23 cellular contexts compared by ENCODE assay signal in the genomic region with DNA sequence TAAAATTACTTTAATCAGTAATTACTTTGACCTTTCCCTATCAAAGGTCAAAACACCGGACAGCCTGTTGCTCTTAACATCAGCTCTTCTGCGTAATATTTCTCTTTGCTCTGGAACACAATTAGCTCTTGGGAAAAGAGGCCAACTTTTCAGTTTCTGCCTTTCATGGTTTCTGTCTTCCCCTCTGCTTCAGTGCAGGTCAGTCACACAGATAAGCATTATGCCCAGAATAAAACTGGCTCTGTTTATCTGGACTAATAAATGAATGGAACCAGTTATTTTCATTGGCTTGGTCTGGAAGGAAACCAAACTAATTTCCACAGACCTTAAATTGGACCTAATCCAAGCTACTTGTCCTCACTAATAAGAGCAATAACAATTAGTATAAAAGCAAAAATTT. TPM values are rescaled to one million over a fixed set of nuclear protein-coding genes. Genes with fewer than 3 reads are reported as not detected.
A peak's percentile ranks its signal among the peaks of the same experiment; 100 is the strongest.
DNase-seq lines count a peak whose midpoint lies in the region; ATAC-seq and TF ChIP-seq lines count a peak whose summit lies in the region.
"Had no signal": no experiment of that assay in that cellular context is flagged by ENCODE, and none has a peak within 500 bp of the region (broad histone marks: within the 10 kb centered on the region; RNA-seq: fewer than 3 reads in every experiment).

No MANE protein-coding gene starts in this region.

- H3K4me1 ChIP-seq in BE2C, result peaks cover 2% of the 10 kb centered on the region; the same call in 1 of the 2 replicates

- H3K27me3 Mint-ChIP-seq in activated naive CD4-positive, alpha-beta T cell treated with anti-CD3 and anti-CD28 coated beads, Interleukin-2, amount 10 ng/mL, durations not matched to agents 7 days and 5 days, result peaks cover 4% of the 10 kb centered on the region

- no peaks in the 10 kb centered on the region for H3K9me3 Mint-ChIP-seq in activated naive CD4-positive, alpha-beta T cell treated with anti-CD3 and anti-CD28 coated beads, Interleukin-2, amount 10 ng/mL, durations not matched to agents 7 days and 5 days

- TF ChIP-seq CTCF in BE2C (IDR thresholded peaks at IDR 0.05; ENCODE audit: low read depth, low read length), result no peak

- H3K4me1 Mint-ChIP-seq in activated naive CD4-positive, alpha-beta T cell treated with anti-CD3 and anti-CD28 coated beads, Interleukin-2, amount 10 ng/mL, durations not matched to agents 7 days and 5 days, result no peaks in the 10 kb centered on the region
- H3K4me1 Mint-ChIP-seq: CD4-positive, alpha-beta memory T cell had no signal

- H3K4me3 ChIP-seq in BE2C (ENCODE audit: low read depth, low read length), result no peak overlapping the region
- H3K4me3 ChIP-seq: BLaER1 treated with 17β-estradiol and CSF1 and Interleukin-3, amounts not matched to agents 10 nM and 100 nM; SJCRH30 had no signal

- no peaks in the 10 kb centered on the region for H3K9me3 ChIP-seq in BE2C
- H3K9me3 ChIP-seq: BLaER1 treated with 17β-estradiol and CSF1 and Interleukin-3, amounts not matched to agents 10 nM and 100 nM; SJCRH30 had no signal

- H3K27me3 ChIP-seq in BE2C, result no peaks in the 10 kb centered on the region
- H3K27me3 ChIP-seq: BLaER1 treated with 17β-estradiol and CSF1 and Interleukin-3, amounts not matched to agents 10 nM and 100 nM; SJCRH30 had no signal

- no peak for ATAC-seq in GM21390 (IDR thresholded peaks at IDR 0.05; ENCODE audit: unreplicated experiment)
- ATAC-seq: Panc1 had no signal

- H3K36me3 ChIP-seq in BE2C, result no peaks in the 10 kb centered on the region
- H3K36me3 ChIP-seq: BLaER1 treated with 17β-estradiol and CSF1 and Interleukin-3, amounts not matched to agents 10 nM and 100 nM had no signal

- H3K4me3 Mint-ChIP-seq in activated naive CD4-positive, alpha-beta T cell treated with anti-CD3 and anti-CD28 coated beads, Interleukin-2, amount 10 ng/mL, durations not matched to agents 7 days and 5 days, result no peak overlapping the region
- H3K4me3 Mint-ChIP-seq: CD4-positive, alpha-beta memory T cell had no signal

- H3K36me3 Mint-ChIP-seq in activated naive CD4-positive, alpha-beta T cell treated with anti-CD3 and anti-CD28 coated beads, Interleukin-2, amount 10 ng/mL, durations not matched to agents 7 days and 5 days, result no peaks in the 10 kb centered on the region

- DNase-seq in Ammon's horn (ENCODE audit: low spot score), result peak; percentile 10
- DNase-seq in BE2C, result peak; percentile 14
- DNase-seq in astrocyte of the hippocampus (ENCODE audit: low read depth, low spot score), result peak; percentile 33
- DNase-seq in medulla oblongata (ENCODE audit: extremely low spot score), result peak; percentile 31
- DNase-seq in activated naive CD4-positive, alpha-beta T cell treated with anti-CD3 and anti-CD28 coated beads, Interleukin-2, amount 10 ng/mL, durations not matched to agents 7 days and 5 days, result no peak
- no peak for DNase-seq in NCI-H526 treated with DMSO at 0.1 percent for 48 hours (lab: John Stamatoyannopoulos, UW)
- DNase-seq: Calu3; CD4-positive, alpha-beta memory T cell; DMS153; GOT3; HCEC 1CT; IMR-90; MV-4-11; NCI-H1417; NCI-H1694 treated with DMSO at 0.1 percent for 48 hours; NCI-H2107; NCI-H446 treated with DMSO at 0.1 percent for 48 hours; NCI-H69; NK-92 treated with Interleukin-12 subunit alpha and Interleukin-12 subunit beta, amount 100 ng/mL, for 24 hours; SJCRH30 had no signal

- CTCF ChIA-PET in activated naive CD4-positive, alpha-beta T cell treated with anti-CD3 and anti-CD28 coated beads, Interleukin-2, amount 10 ng/mL, durations not matched to agents 7 days and 5 days (lab: Charles Lee), result no interaction called here

- no peak overlapping the region for H3K27ac Mint-ChIP-seq in activated naive CD4-positive, alpha-beta T cell treated with anti-CD3 and anti-CD28 coated beads, Interleukin-2, amount 10 ng/mL, durations not matched to agents 7 days and 5 days
- H3K27ac Mint-ChIP-seq: CD4-positive, alpha-beta memory T cell had no signal

RNA-seq across cellular contexts. Expression of gene GALNT3, which starts 26.2 kb away (rescaled TPM):
- not detected for polyA plus RNA-seq in BE2C (2012; ENCODE audit: insufficient read depth, insufficient read length, low read depth)

Comparison
In these comparisons a context has a peak if more than half of its experiments do, and no peak if none do; other contexts are left out.
1. DNase-seq: peak in Ammon's horn (single experiment), BE2C (single experiment), astrocyte of the hippocampus (single experiment) and medulla oblongata (single experiment); none in activated naive CD4-positive, alpha-beta T cell treated with anti-CD3 and anti-CD28 coated beads, Interleukin-2, amount 10 ng/mL, durations not matched to agents 7 days and 5 days (single experiment) and NCI-H526 treated with DMSO at 0.1 percent for 48 hours (single experiment).